In the genomic region with DNA sequence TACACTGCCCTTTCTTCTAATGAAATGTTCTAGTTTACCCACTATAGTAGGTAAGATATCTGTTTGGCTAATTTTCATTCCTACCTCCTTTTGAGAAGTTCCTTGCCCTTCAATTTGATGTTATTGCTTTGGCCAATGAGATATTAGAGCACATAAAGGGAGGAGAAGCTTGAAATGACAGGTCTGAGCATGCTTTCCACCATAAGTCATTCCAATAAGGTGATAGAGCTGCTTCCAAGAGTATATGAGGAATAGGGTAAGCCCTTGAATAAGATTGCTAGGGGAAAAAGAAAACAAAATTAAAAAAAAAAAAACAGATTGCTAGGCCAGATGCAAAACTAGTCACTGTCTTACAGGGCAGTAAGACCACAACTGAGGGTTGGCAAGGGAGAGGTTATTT, we compare ENCODE assay signal across 26 cellular contexts.
"Had no signal": no experiment of that assay in that cellular context is flagged by ENCODE, and none has a peak within 500 bp of the region (broad histone marks: within the 10 kb centered on the region; RNA-seq: fewer than 3 reads in every experiment).

No MANE protein-coding gene starts in this region.

- H3K27ac ChIP-seq: neutrophil, pancreas, psoas muscle, right lobe of liver, sigmoid colon, suprapubic skin, testis, tibial artery, transverse colon, vagina had no signal

- H3K9me3 ChIP-seq: neutrophil, pancreas, psoas muscle, right lobe of liver, sigmoid colon, suprapubic skin, testis, tibial artery, transverse colon, vagina had no signal

- H3K27me3 ChIP-seq: neutrophil, pancreas, right lobe of liver, sigmoid colon, suprapubic skin, testis, tibial artery, transverse colon, vagina had no signal

- ATAC-seq: naive thymus-derived CD8-positive, alpha-beta T cell; natural killer cell treated with Interleukin-12 subunit alpha and Interleukin-12 subunit beta and Interleukin-15 and Interleukin-18, amount 100 ng/mL, for 72 hours; pancreas; psoas muscle; right cardiac atrium; right lobe of liver; stimulated activated memory B cell treated with anti-CD40 and anti-IgM and Interleukin-4, amounts not matched to agents 10 μg/mL and 1 μg/mL and 100 μg/mL, for 72 hours; stimulated activated naive CD8-positive, alpha-beta T cell treated with anti-CD3 and anti-CD28 coated beads, Interleukin-15, amount 100 ng/mL, for 72 hours; stimulated activated naive CD8-positive, alpha-beta T cell treated with anti-CD3 and anti-CD28 coated beads, Interleukin-15, Interleukin-2, amounts not matched to agents 100 U/mL and 50 U/mL, for 24 hours had no signal

- H3K36me3 ChIP-seq: neutrophil, pancreas, right lobe of liver, sigmoid colon, suprapubic skin, tibial artery, transverse colon, vagina had no signal

- H3K4me1 ChIP-seq: pancreas, psoas muscle, right lobe of liver, sigmoid colon, suprapubic skin, transverse colon, vagina had no signal

- FAIRE-seq: pancreas, small intestine, urothelium cell line had no signal

- DNase-seq: naive thymus-derived CD8-positive, alpha-beta T cell; nephron progenitor cell; nucleus accumbens; pancreas; psoas muscle; right cardiac atrium; right lobe of liver; sigmoid colon; small intestine; stimulated activated CD4-positive, alpha-beta T cell treated with anti-CD3 and anti-CD28 coated beads, Interleukin-15, amount 100 ng/mL, for 24 hours; stimulated activated CD4-positive, alpha-beta T cell treated with anti-CD3 and anti-CD28 coated beads, Interleukin-4, amount 100 ng/mL, for 1 hour; stimulated activated CD4-positive, alpha-beta T cell treated with anti-CD3 and anti-CD28 coated beads, Interleukin-4, amount 100 ng/mL, for 4 hours; stimulated activated CD8-positive, alpha-beta memory T cell treated with anti-CD3 and anti-CD28 coated beads, Interleukin-4, amount 100 ng/mL, for 48 hours; stimulated activated naive CD4-positive, alpha-beta T cell; stimulated activated naive CD8-positive, alpha-beta T cell treated with anti-CD3 and anti-CD28 coated beads, Interleukin-15, amount 100 ng/mL, for 72 hours; stimulated activated naive CD8-positive, alpha-beta T cell treated with anti-CD3 and anti-CD28 coated beads, Interleukin-15, Interleukin-2, amounts not matched to agents 100 U/mL and 50 U/mL, for 24 hours; substantia nigra; testis; tibial artery; transverse colon had no signal

- H3K4me3 ChIP-seq: pancreas, psoas muscle, right lobe of liver, sigmoid colon, suprapubic skin, testis, tibial artery, transverse colon, vagina had no signal
